ENCODE assay signal across 1 cellular context in genomic region chr20:31515072-31515774, GRCh38.
TF ChIP-seq lines count a peak whose summit lies in the region.

No MANE protein-coding gene starts in this region.

TF ChIP-seq in endothelial cell of umbilical vein, 7 proteins besides CTCF, POLR2A, EP300 and RAD21:
- no peak for TF ChIP-seq MYC (IDR thresholded peaks at IDR 0.05; ENCODE audit: low read depth, low read length)
- TF ChIP-seq POLR2AphosphoS5 (IDR thresholded peaks at IDR 0.05; ENCODE audit: insufficient read depth, low read depth, low read length): no peak
- TF ChIP-seq FOS (IDR thresholded peaks at IDR 0.05; ENCODE audit: borderline replicate concordance, insufficient read depth, low read length): no peak
- TF ChIP-seq EZH2 (IDR thresholded peaks at IDR 0.05; ENCODE audit: borderline replicate concordance, low read depth, low read length, severe bottlenecking): no peak
- no peak for TF ChIP-seq JUN (IDR thresholded peaks at IDR 0.05; ENCODE audit: borderline replicate concordance, insufficient read depth, insufficient read length, low read depth)
- TF ChIP-seq GATA2 (IDR thresholded peaks at IDR 0.05; ENCODE audit: insufficient read depth, insufficient read length, low read depth, low read length): no peak
- no peak for TF ChIP-seq MAX (IDR thresholded peaks at IDR 0.05; ENCODE audit: insufficient read depth, insufficient read length)
